Comparison of ENCODE assay signal across 16 cellular contexts in the genomic region with DNA sequence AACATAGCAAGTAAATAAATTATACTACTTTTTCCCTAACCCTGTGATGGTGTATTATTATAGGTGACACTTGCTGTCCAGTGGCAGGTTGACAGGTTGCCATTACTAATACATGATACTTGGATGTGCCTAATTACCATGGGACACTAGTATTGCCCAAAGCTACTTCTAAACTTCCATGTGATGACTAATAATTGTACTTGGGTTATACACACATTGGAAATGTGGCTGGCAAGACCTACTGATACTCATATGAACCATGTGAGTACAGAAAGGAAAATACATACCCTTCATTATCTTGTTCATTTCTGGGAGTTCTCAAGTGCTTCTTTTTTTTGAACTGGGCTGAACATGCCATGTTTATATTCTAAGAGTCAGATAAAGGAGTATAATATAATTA.
DNase-seq lines count a peak whose midpoint lies in the region; TF ChIP-seq lines count a peak whose summit lies in the region.
"Had no signal": no experiment of that assay in that cellular context is flagged by ENCODE, and none has a peak within 500 bp of the region (broad histone marks: within the 10 kb centered on the region; RNA-seq: fewer than 3 reads in every experiment).

No MANE protein-coding gene starts in this region.

- POLR2A ChIA-PET in RWPE1 (lab: Yijun Ruan, JAX; ENCODE audit: low non-redundant PET), result no interaction called here

- CTCF ChIA-PET in RWPE1 (lab: Yijun Ruan, JAX), result interaction anchor here (0.5 to 0.6 kb wide), 2 partner anchors 36 to 47 kb away, joined by 3 read pairs; no protein-coding TSS in a partner anchor

- H3K27ac ChIP-seq in RWPE1, result no peak overlapping the region
- H3K27ac ChIP-seq: BLaER1, HL-60, Peyer's patch had no signal

- DNase-seq in HCEC 1CT, result peak; percentile 41
- DNase-seq in RWPE1 (ENCODE audit: low spot score), result peak; percentile 7
- DNase-seq in fibroblast of gingiva (ENCODE audit: low read depth), result peak; percentile 55
- DNase-seq in stromal cell of bone marrow (ENCODE audit: low read depth), result peak; percentile 41
- no peak for DNase-seq in H4 (ENCODE audit: low spot score)
- no peak for DNase-seq in AG20443 (ENCODE audit: low spot score)
- DNase-seq in NCI-H1092 (lab: John Stamatoyannopoulos, UW), result no peak
- DNase-seq: DMS 273 treated with DMSO at 0.1 percent for 48 hours, NCI-H1105 treated with DMSO at 0.1 percent for 48 hours, NCI-H187, NCI-H446, NCI-H748 treated with DMSO at 0.1 percent for 48 hours, Peyer's patch, SHP77 treated with DMSO at 0.1 percent for 48 hours had no signal

- no peak for TF ChIP-seq CTCF in RWPE1 (conservative IDR thresholded peaks at IDR 0.05; ENCODE audit: low read depth)

Comparison
In these comparisons a context has a peak if more than half of its experiments do, and no peak if none do; other contexts are left out.
1. DNase-seq: peak in HCEC 1CT (single experiment), RWPE1 (single experiment), fibroblast of gingiva (single experiment) and stromal cell of bone marrow (single experiment); none in H4 (single experiment), AG20443 (single experiment) and NCI-H1092 (single experiment).